In the genomic region with DNA sequence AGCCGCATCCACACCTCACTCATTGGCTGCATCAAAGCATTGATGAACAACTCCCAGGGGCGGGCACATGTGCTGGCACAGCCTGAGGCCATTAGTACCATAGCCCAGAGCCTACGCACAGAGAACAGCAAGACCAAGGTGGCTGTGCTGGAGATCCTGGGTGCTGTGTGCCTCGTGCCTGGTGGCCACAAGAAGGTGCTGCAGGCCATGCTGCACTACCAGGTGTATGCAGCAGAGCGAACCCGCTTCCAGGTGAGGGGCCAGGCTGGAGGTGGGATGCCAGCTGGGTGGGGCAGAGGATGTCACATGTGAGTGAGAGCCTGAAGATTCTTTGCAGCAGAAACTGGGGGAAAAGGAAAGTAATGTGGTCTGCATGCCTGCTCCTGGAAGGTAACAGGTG, we compare ENCODE assay signal across 22 cellular contexts.
DNase-seq lines count a peak whose midpoint lies in the region; ATAC-seq, FAIRE-seq and TF ChIP-seq lines count a peak whose summit lies in the region.
"Had no signal": no experiment of that assay in that cellular context is flagged by ENCODE, and none has a peak within 500 bp of the region (broad histone marks: within the 10 kb centered on the region; RNA-seq: fewer than 3 reads in every experiment).

No MANE protein-coding gene starts in this region.

- WGBS in GM12878 (ENCODE audit: insufficient coverage, insufficient replicate concordance, low lambda C conversion rate, missing lambda C conversion rate): 30% methylated on average over 6 of the region's 6 CpGs
- WGBS in suprapubic skin: 86% methylated on average over 6 of the region's 6 CpGs

- no peak overlapping the region for H3K4me3 Mint-ChIP-seq in Calu3 (ENCODE audit: low read depth, unreplicated experiment)
- H3K4me3 Mint-ChIP-seq in CD8-positive, alpha-beta memory T cell: no peak overlapping the region
- H3K4me3 Mint-ChIP-seq: effector memory CD8-positive, alpha-beta T cell; neural progenitor cell had no signal

- FAIRE-seq in GM12878 (lab: Jason Lieb, UNC): no peak

- RAD21 ChIA-PET in HCT116 (lab: Charles Lee; ENCODE audit: low non-redundant PET in 1 of 2, low total read pairs in 2 of 2, uncharacterized antibody in 2 of 2, unreplicated experiment in 2 of 2): no interaction called here
- RAD21 ChIA-PET in GM12878 (lab: Charles Lee; ENCODE audit: unreplicated experiment): interaction anchor here (3.9 kb wide), 1 partner anchor 506 kb away, joined by 15 read pairs; no protein-coding TSS in a partner anchor

- no peak for TF ChIP-seq POLR2A in HCT116 (IDR thresholded peaks at IDR 0.05; ENCODE audit: borderline replicate concordance, extremely low read depth, insufficient read depth, insufficient read length)
- no peak for TF ChIP-seq POLR2A in GM12878 (IDR thresholded peaks at IDR 0.05; ENCODE audit: low read depth, low read length)
- no peak for TF ChIP-seq POLR2A in suprapubic skin (IDR thresholded peaks at IDR 0.05)

- in situ Hi-C loops in GM12878 (cut with MboI): no loop called here

- H3K27me3 ChIP-seq in HCT116 (ENCODE audit: insufficient read depth, low read length): peaks cover 17% of the 10 kb centered on the region; the same call in 1 of the 2 replicates
- H3K27me3 ChIP-seq in GM12878 (replicated peaks in 1 of 2; ENCODE audit: control insufficient read depth in 2 of 2, insufficient read depth in 2 of 2, low read length in 1 of 2): no peaks in the 10 kb centered on the region
- no peaks in the 10 kb centered on the region for H3K27me3 ChIP-seq in kidney epithelial cell (ENCODE audit: control insufficient read depth, insufficient read depth, low read length)
- no peaks in the 10 kb centered on the region for H3K27me3 ChIP-seq in suprapubic skin
- no peaks in the 10 kb centered on the region for H3K27me3 ChIP-seq in CD8-positive, alpha-beta memory T cell (ENCODE audit: insufficient read depth, low read length, poor library complexity, severe bottlenecking)
- H3K27me3 ChIP-seq: neural progenitor cell, testis had no signal

- intact Hi-C loops in Calu3 (cut with micrococcal nuclease; ENCODE audit: unreplicated experiment): loop anchor here (5.0 kb wide), 1 partner anchor 440 kb away; no protein-coding TSS in a partner anchor
- intact Hi-C loops in HCT116 (cut with micrococcal nuclease): loop anchor here (5.0 kb wide), 1 partner anchor 440 kb away; no protein-coding TSS in a partner anchor
- intact Hi-C loops in GM12878 (cut with micrococcal nuclease; ENCODE audit: unreplicated experiment): loop anchor here (5.0 kb wide), 1 partner anchor 440 kb away; no protein-coding TSS in a partner anchor

- H3K4me2 ChIP-seq in HCT116 (ENCODE audit: low read length): no peak overlapping the region
- no peak overlapping the region for H3K4me2 ChIP-seq in GM12878 (ENCODE audit: control insufficient read depth, insufficient read depth)
- H3K4me2 ChIP-seq: KMS-11, neural progenitor cell had no signal

- H3K9me3 ChIP-seq in HCT116 (ENCODE audit: control insufficient read depth in 1 of 2, insufficient read depth in 1 of 2, low read depth in 1 of 2, low read length in 2 of 2) (no peaks in the 10 kb centered on the region), GM12878 (replicated peaks; ENCODE audit: control insufficient read depth, insufficient read depth, low read length) (no peaks in the 10 kb centered on the region), suprapubic skin (no peaks in the 10 kb centered on the region)
- no peaks in the 10 kb centered on the region for H3K9me3 ChIP-seq in CD8-positive, alpha-beta memory T cell (ENCODE audit: low read length)
- H3K9me3 ChIP-seq: HAP-1, testis had no signal

- TF ChIP-seq EP300 in GM12878 (IDR thresholded peaks at IDR 0.05; ENCODE audit: borderline replicate concordance in 1 of 2, control insufficient read depth in 1 of 2, low read depth in 2 of 2, low read length in 2 of 2): no peak
- TF ChIP-seq EP300 in suprapubic skin (IDR thresholded peaks at IDR 0.05): no peak

- H3K36me3 ChIP-seq in HCT116 (ENCODE audit: control insufficient read depth in 1 of 2, insufficient read depth in 2 of 2, low read length in 2 of 2): no peaks in the 10 kb centered on the region
- H3K36me3 ChIP-seq in GM12878 (ENCODE audit: control insufficient read depth in 2 of 2, insufficient read depth in 2 of 2, low read length in 1 of 2): no peaks in the 10 kb centered on the region
- no peaks in the 10 kb centered on the region for H3K36me3 ChIP-seq in kidney epithelial cell (ENCODE audit: control insufficient read depth, insufficient read depth, low read length)
- H3K36me3 ChIP-seq in suprapubic skin: peaks cover 27% of the 10 kb centered on the region
- H3K36me3 ChIP-seq in CD8-positive, alpha-beta memory T cell (ENCODE audit: insufficient read depth, low read length): no peaks in the 10 kb centered on the region
- H3K36me3 ChIP-seq: HAP-1, neural progenitor cell had no signal

- BruUV-seq in Calu3 (replicated peaks; lab: Mats Ljungman, UMichigan) (no TSS peak), HCT116 (replicated peaks; lab: Mats Ljungman, UMichigan) (no TSS peak), GM12878 (replicated peaks; lab: Mats Ljungman, UMichigan) (no TSS peak)

- no peaks in the 10 kb centered on the region for H3K79me2 ChIP-seq in HCT116 (ENCODE audit: insufficient read depth, low read length)
- no peaks in the 10 kb centered on the region for H3K79me2 ChIP-seq in GM12878 (ENCODE audit: control insufficient read depth, insufficient read depth, low read length)

- H2AFZ ChIP-seq in HCT116 (ENCODE audit: low read depth, low read length, poor library complexity, severe bottlenecking) (no peak overlapping the region), GM12878 (ENCODE audit: control insufficient read depth, low read depth, low read length) (no peak overlapping the region)
- H2AFZ ChIP-seq: neural progenitor cell had no signal

- ATAC-seq in HCT116 (peak; percentile 74), GM12878 (peak; percentile 50; the same call in 2 of the 3 replicates), GM19324 (IDR thresholded peaks at IDR 0.05; ENCODE audit: low FRiP score, unreplicated experiment) (no peak), GM21786 (IDR thresholded peaks at IDR 0.05; ENCODE audit: unreplicated experiment) (no peak)
- ATAC-seq: effector memory CD8-positive, alpha-beta T cell had no signal

- POLR2A ChIA-PET in HCT116 (lab: Charles Lee): no interaction called here
- POLR2A ChIA-PET in GM12878 (lab: Charles Lee): no interaction called here
- POLR2A ChIA-PET in CD8-positive, alpha-beta memory T cell (lab: Charles Lee): no interaction called here

- H3K27ac ChIP-seq in HCT116 (ENCODE audit: low read depth, low read length) (no peak overlapping the region), GM12878 (ENCODE audit: control insufficient read depth, insufficient read depth) (no peak overlapping the region), suprapubic skin (no peak overlapping the region)
- H3K27ac ChIP-seq in CD8-positive, alpha-beta memory T cell (ENCODE audit: low read depth, low read length): no peak overlapping the region
- H3K27ac ChIP-seq: KMS-11, neural progenitor cell, testis had no signal

- peaks cover 4% of the 10 kb centered on the region for H3K9me3 Mint-ChIP-seq in Calu3 (ENCODE audit: low read depth, unreplicated experiment)
- no peaks in the 10 kb centered on the region for H3K9me3 Mint-ChIP-seq in CD8-positive, alpha-beta memory T cell
- H3K9me3 Mint-ChIP-seq: effector memory CD8-positive, alpha-beta T cell had no signal

- TF ChIP-seq RAD21 in HCT116 (IDR thresholded peaks at IDR 0.05; ENCODE audit: low read depth): no peak
- no peak for TF ChIP-seq RAD21 in GM12878 (IDR thresholded peaks at IDR 0.05; ENCODE audit: insufficient read depth, low read depth, low read length)

- H3K4me3 ChIP-seq in HCT116 (replicated peaks in 1 of 2; ENCODE audit: low read depth in 1 of 2, low read length in 2 of 2) (no peak overlapping the region), GM12878 (no peak overlapping the region), kidney epithelial cell (ENCODE audit: low read depth, low read length) (no peak overlapping the region), suprapubic skin (no peak overlapping the region)
- no peak overlapping the region for H3K4me3 ChIP-seq in CD8-positive, alpha-beta memory T cell (ENCODE audit: low read length)
- H3K4me3 ChIP-seq: HAP-1, neural progenitor cell, testis had no signal

- no peaks in the 10 kb centered on the region for H3K9me2 ChIP-seq in HCT116 (ENCODE audit: insufficient read depth)

- no peaks in the 10 kb centered on the region for H3K4me1 Mint-ChIP-seq in Calu3 (ENCODE audit: low read depth, unreplicated experiment)
- H3K4me1 Mint-ChIP-seq in CD8-positive, alpha-beta memory T cell: no peaks in the 10 kb centered on the region

- H3K9ac ChIP-seq in HCT116 (ENCODE audit: low read length) (no peak overlapping the region), GM12878 (ENCODE audit: control insufficient read depth, insufficient read depth, low read length) (no peak overlapping the region)
- H3K9ac ChIP-seq: KMS-11, neural progenitor cell had no signal

- SMC1A ChIA-PET in GM12878 (lab: Charles Lee; ENCODE audit: uncharacterized antibody, unreplicated experiment): interaction anchor here (1.3 to 2.0 kb wide), 3 partner anchors 10 to 503 kb away, joined by 3 to 6 read pairs (median 6); no protein-coding TSS in a partner anchor

- H3K27ac Mint-ChIP-seq in Calu3 (ENCODE audit: unreplicated experiment): no peak overlapping the region
- H3K27ac Mint-ChIP-seq in CD8-positive, alpha-beta memory T cell: no peak overlapping the region
- H3K27ac Mint-ChIP-seq: effector memory CD8-positive, alpha-beta T cell; neural progenitor cell had no signal

- DNase-seq in Calu3 (peak; percentile 8), HCT116 (ENCODE audit: low read depth, low spot score) (no peak), GM12878 (ENCODE audit: low read depth, low spot score) (no peak), kidney epithelial cell (ENCODE audit: low read depth) (no peak), suprapubic skin (ENCODE audit: low spot score in 2 of 2) (no peak)
- no peak for DNase-seq in CD8-positive, alpha-beta memory T cell
- DNase-seq: activated CD4-positive, alpha-beta T cell treated with anti-CD3 and anti-CD28 coated beads for 4 hours; activated effector memory CD4-positive, alpha-beta T cell treated with anti-CD3 and anti-CD28 coated beads, Interleukin-2, amount 50 U/mL, for 16 hours; amniotic stem cell; DMS153; effector memory CD8-positive, alpha-beta T cell; kidney glomerular epithelial cell; midbrain; NCI-H1092 treated with DMSO at 0.1 percent for 48 hours; NCI-H2107; NCI-H774; testis had no signal

- H3K4me1 ChIP-seq in HCT116 (ENCODE audit: control insufficient read depth in 1 of 2, insufficient read depth in 2 of 2, low read length in 2 of 2) (no peaks in the 10 kb centered on the region), GM12878 (ENCODE audit: control insufficient read depth, insufficient read depth, low read length) (no peaks in the 10 kb centered on the region), suprapubic skin (no peaks in the 10 kb centered on the region)
- H3K4me1 ChIP-seq in CD8-positive, alpha-beta memory T cell (ENCODE audit: insufficient read depth, low read length): no peaks in the 10 kb centered on the region
- H3K4me1 ChIP-seq: HAP-1, neural progenitor cell, testis had no signal

- H3K36me3 Mint-ChIP-seq in Calu3 (ENCODE audit: insufficient read depth, unreplicated experiment): no peaks in the 10 kb centered on the region
- no peaks in the 10 kb centered on the region for H3K36me3 Mint-ChIP-seq in CD8-positive, alpha-beta memory T cell

- CTCF ChIA-PET in Calu3 (lab: Charles Lee) (no interaction called here), HCT116 (lab: Charles Lee) (interaction anchor here (2.9 kb wide), 1 partner anchor 9 kb away, joined by 13 read pairs; no protein-coding TSS in a partner anchor), GM12878 (lab: Yijun Ruan, JAX) (interaction anchor here (1.0 to 8.3 kb wide), 10 partner anchors 9 to 505 kb away, joined by 3 to 135 read pairs (median 9); no protein-coding TSS in a partner anchor)
- CTCF ChIA-PET in CD8-positive, alpha-beta memory T cell (lab: Charles Lee): no interaction called here

- H4K20me1 ChIP-seq in HCT116 (ENCODE audit: insufficient read depth) (no peaks in the 10 kb centered on the region), GM12878 (ENCODE audit: control insufficient read depth, insufficient read depth) (no peaks in the 10 kb centered on the region)

- no peak for TF ChIP-seq CTCF in Calu3 (IDR thresholded peaks at IDR 0.05; ENCODE audit: unreplicated experiment)
- TF ChIP-seq CTCF in HCT116 (IDR thresholded peaks at IDR 0.05 in 2 of 3, conservative IDR thresholded peaks at IDR 0.05 in 1 of 3; ENCODE audit: borderline replicate concordance in 1 of 3, insufficient read depth in 1 of 3, low read depth in 2 of 3, low read length in 2 of 3): peak in 2 of 3 experiments; percentile 36 to 47; a peak in 4 of 6 replicates
- 0 out of 6 replicates have a peak, but pooled peaks of 2 of the 3 experiments have one; percentile 5 to 10 for TF ChIP-seq CTCF in GM12878 (IDR thresholded peaks at IDR 0.05 in 2 of 3, conservative IDR thresholded peaks at IDR 0.05 in 1 of 3; ENCODE audit: control insufficient read depth in 2 of 3, extremely low read depth in 1 of 3, insufficient read depth in 1 of 3, low read depth in 3 of 3, low read length in 3 of 3)
- TF ChIP-seq CTCF in kidney epithelial cell (IDR thresholded peaks at IDR 0.05; ENCODE audit: insufficient read depth, low read length, poor library complexity, severe bottlenecking): peak; percentile 42
- TF ChIP-seq CTCF in suprapubic skin (IDR thresholded peaks at IDR 0.05): no peak

- peaks cover 51% of the 10 kb centered on the region for H3K27me3 Mint-ChIP-seq in Calu3 (ENCODE audit: unreplicated experiment)
- peaks cover 4 to 6% of the 10 kb centered on the region in 2 donors for H3K27me3 Mint-ChIP-seq in CD8-positive, alpha-beta memory T cell

Comparison
In these comparisons a context has a peak if more than half of its experiments do, and no peak if none do; other contexts are left out.
1. CTCF ChIP-seq: peak in HCT116 (2 of 3), GM12878 (2 of 3) and kidney epithelial cell (single experiment); none in Calu3 (single experiment) and suprapubic skin (0 of 2).
2. ATAC-seq: peak in HCT116 (single experiment) and GM12878 (single experiment); none in GM19324 (single experiment) and GM21786 (single experiment).
3. CTCF ChIA-PET loops: an anchor here in HCT116 (2.9 kb wide) and GM12878 (1.0 to 8.3 kb wide); none called in Calu3 and CD8-positive, alpha-beta memory T cell.